Comparison of ENCODE assay signal across 8 cellular contexts in the genomic region with DNA sequence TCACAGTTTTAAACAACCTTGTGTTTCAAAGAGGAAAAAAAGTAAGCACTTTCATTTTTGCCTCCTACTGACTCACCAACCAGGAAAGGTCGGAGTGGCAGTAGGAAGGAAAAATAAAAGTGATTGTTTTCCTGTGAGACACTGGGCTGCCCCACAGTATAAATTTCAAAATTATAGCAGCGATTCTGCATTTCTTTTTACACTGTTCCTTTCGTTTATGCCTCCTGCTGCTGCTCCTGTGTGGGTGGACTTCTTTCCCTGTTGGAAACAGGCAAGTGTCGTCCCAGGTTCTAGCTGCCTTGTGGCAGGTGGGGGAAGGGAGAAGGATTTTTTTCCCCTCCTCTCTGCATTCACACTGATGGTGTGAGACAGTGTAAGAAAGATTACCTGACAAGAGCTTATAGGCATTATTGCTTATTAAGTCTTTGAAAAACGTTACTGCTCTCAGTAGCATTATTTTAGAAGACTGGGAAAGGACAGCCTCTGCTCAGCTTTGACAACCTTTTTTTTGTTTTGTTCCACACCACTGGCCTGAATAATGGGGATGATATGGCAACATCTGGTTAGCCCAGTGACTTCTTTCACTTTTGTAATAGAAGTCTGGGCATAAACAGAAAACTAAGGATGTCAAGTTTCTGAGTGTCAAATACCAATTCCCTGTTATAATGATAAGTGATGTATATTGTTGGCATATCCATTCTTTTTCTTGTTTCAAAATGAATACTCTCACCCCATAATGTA.
DNase-seq lines count a peak whose midpoint lies in the region; ATAC-seq and TF ChIP-seq lines count a peak whose summit lies in the region.

No MANE protein-coding gene starts in this region.

- H3K4me2 ChIP-seq in SK-N-SH (no peak overlapping the region; the same call in 1 of the 2 replicates), PC-3 (ENCODE audit: low read length) (peak overlapping the region; percentile 83)

- POLR2A ChIA-PET in SK-N-SH (lab: Yijun Ruan, JAX) (no interaction called here), PC-3 (lab: Charles Lee; ENCODE audit: unreplicated experiment) (no interaction called here)

- H3F3A ChIP-seq in SK-N-SH (replicated peaks; ENCODE audit: insufficient read depth) = peaks cover 13% of the 10 kb centered on the region
- no peaks in the 10 kb centered on the region for H3F3A ChIP-seq in PC-3 (ENCODE audit: low read length, unreplicated experiment)

- H3K27me3 ChIP-seq in SK-N-SH (ENCODE audit: insufficient read depth) = no peaks in the 10 kb centered on the region
- no peaks in the 10 kb centered on the region for H3K27me3 ChIP-seq in PC-3 (ENCODE audit: low read length)
- H3K27me3 ChIP-seq in spleen (replicated peaks in 1 of 7) = no peaks in the 10 kb centered on the region
- H3K27me3 ChIP-seq in tibial nerve = no peaks in the 10 kb centered on the region

- no TSS peak for BruUV-seq in PC-3 (replicated peaks; lab: Mats Ljungman, UMichigan)

- no peak for TF ChIP-seq RAD21 in SK-N-SH (IDR thresholded peaks at IDR 0.05; ENCODE audit: low read length)

- peaks cover 5 to 10% of the 10 kb centered on the region in 2 experiments; a peak in 3 of 4 replicates for H3K4me1 ChIP-seq in SK-N-SH (ENCODE audit: control insufficient read depth in 1 of 2, insufficient read depth in 2 of 2, low read depth in 1 of 2, low read length in 1 of 2)
- peaks cover 15% of the 10 kb centered on the region for H3K4me1 ChIP-seq in PC-3 (ENCODE audit: insufficient read depth, low read length)
- H3K4me1 ChIP-seq in spleen = peaks cover 11 to 53% (median 34%) of the 10 kb centered on the region in 6 donors
- H3K4me1 ChIP-seq in tibial nerve = peaks cover 0 to 15% (median 8%) of the 10 kb centered on the region in 4 donors

- H3K9me2 ChIP-seq in SK-N-SH = no peaks in the 10 kb centered on the region
- H3K9me2 ChIP-seq in PC-3 (replicated peaks; ENCODE audit: low read length) = no peaks in the 10 kb centered on the region

- H3K27ac ChIP-seq in SK-N-SH (ENCODE audit: low read depth in 2 of 2, low read length in 1 of 2) = peak overlapping the region in 1 of 2 experiments; percentile 13; a peak in 1 of 4 replicates
- peak overlapping the region; percentile 47 for H3K27ac ChIP-seq in PC-3 (ENCODE audit: low read length)
- peak overlapping the region in 5 of 8 donors; percentile 26 to 66 (median 49) for H3K27ac ChIP-seq in spleen
- peak overlapping the region in 2 of 4 donors; percentile 7 to 38 for H3K27ac ChIP-seq in tibial nerve

- H2AFZ ChIP-seq in SK-N-SH (ENCODE audit: low read depth) (no peak overlapping the region), PC-3 (ENCODE audit: low read length) (peak overlapping the region; percentile 48; the same call in 1 of the 2 replicates)

- H4K20me1 ChIP-seq in SK-N-SH (ENCODE audit: insufficient read depth) (peaks cover 22% of the 10 kb centered on the region), PC-3 (ENCODE audit: low read length) (no peaks in the 10 kb centered on the region)

- ATAC-seq in SK-N-SH treated with all-trans-retinoic acid at 6 μM for 48 hours (peak; percentile 37), PC-3 (peak; percentile 74), GM21717 (IDR thresholded peaks at IDR 0.05; ENCODE audit: unreplicated experiment) (no peak)

- no peak overlapping the region for H3K9ac ChIP-seq in SK-N-SH
- H3K9ac ChIP-seq in PC-3 (ENCODE audit: low read length) = no peak overlapping the region

- WGBS in SK-N-SH (ENCODE audit: low lambda C conversion rate) = 64% methylated on average over 5 of the region's 5 CpGs
- WGBS in spleen, 5 donors = 12 to 26% (median 22%) methylated on average over 5 of the region's 5 CpGs
- WGBS in tibial nerve, 2 donors = 10 to 15% methylated on average over 5 of the region's 5 CpGs

- H3K9me3 ChIP-seq in SK-N-SH (0 out of 2 replicates have a peak, but pooled peaks cover 8% of the 10 kb centered on the region), PC-3 (ENCODE audit: low read length) (no peaks in the 10 kb centered on the region), spleen (peaks cover 0 to 12% (median 0%) of the 10 kb centered on the region in 8 donors), tibial nerve (no peaks in the 10 kb centered on the region)

- no peak for TF ChIP-seq EP300 in SK-N-SH (IDR thresholded peaks at IDR 0.05; ENCODE audit: borderline replicate concordance in 1 of 2, low read depth in 1 of 2, low read length in 1 of 2)
- no peak for TF ChIP-seq EP300 in tibial nerve (IDR thresholded peaks at IDR 0.05)

- TF ChIP-seq CTCF in SK-N-SH (IDR thresholded peaks at IDR 0.05) (no peak), PC-3 (conservative IDR thresholded peaks at IDR 0.05; ENCODE audit: low read depth, low read length) (no peak), foreskin fibroblast (IDR thresholded peaks at IDR 0.05; ENCODE audit: low read depth, low read length) (no peak), spleen (IDR thresholded peaks at IDR 0.05 in 8 of 11, conservative IDR thresholded peaks at IDR 0.05 in 3 of 11) (no peak), tibial nerve (IDR thresholded peaks at IDR 0.05) (no peak)

- DNase-seq in SK-N-SH (no peak), PC-3 (peak; percentile 43), foreskin fibroblast (peak; percentile 16 to 53), spleen (no peak), tibial nerve (ENCODE audit: low spot score in 2 of 2) (no peak), NCI-H2107 (lab: John Stamatoyannopoulos, UW) (no peak)

- intact Hi-C loops in PC-3 (cut with micrococcal nuclease) (no loop called here), spleen (cut with DNase I; ENCODE audit: low total_unique reads) (no loop called here)

- H3K36me3 ChIP-seq in SK-N-SH (replicated peaks in 1 of 2; ENCODE audit: control insufficient read depth in 1 of 2, insufficient read depth in 2 of 2, low read length in 1 of 2) (peaks cover 61 to 72% of the 10 kb centered on the region in 2 experiments), PC-3 (ENCODE audit: low read depth, low read length) (no peaks in the 10 kb centered on the region; the same call in 1 of the 2 replicates), spleen (peaks cover 0 to 12% (median 0%) of the 10 kb centered on the region in 6 donors), tibial nerve (peaks cover 0 to 19% (median 0%) of the 10 kb centered on the region in 3 donors)

- peak overlapping the region in 1 of 2 experiments; percentile 5; a peak in 1 of 4 replicates for H3K4me3 ChIP-seq in SK-N-SH (ENCODE audit: low read depth in 2 of 2, low read length in 1 of 2)
- H3K4me3 ChIP-seq in PC-3 (ENCODE audit: low read length) = peak overlapping the region; percentile 61
- peak overlapping the region; percentile 14 to 25 for H3K4me3 ChIP-seq in foreskin fibroblast (ENCODE audit: low read depth in 1 of 2, low read length in 2 of 2)
- peak overlapping the region in 3 of 8 donors; percentile 10 to 35 (median 25) for H3K4me3 ChIP-seq in spleen
- H3K4me3 ChIP-seq in tibial nerve = no peak overlapping the region

- H3K79me2 ChIP-seq in SK-N-SH (ENCODE audit: insufficient read depth) = peaks cover 99% of the 10 kb centered on the region
- peaks cover 24% of the 10 kb centered on the region; the same call in 1 of the 2 replicates for H3K79me2 ChIP-seq in PC-3 (ENCODE audit: low read length)

- TF ChIP-seq POLR2A in spleen (IDR thresholded peaks at IDR 0.05) = no peak
- no peak for TF ChIP-seq POLR2A in tibial nerve (IDR thresholded peaks at IDR 0.05)

- CTCF ChIA-PET in SK-N-SH (lab: Yijun Ruan, JAX) (interaction anchor here (1.0 kb wide), 1 partner anchor 21 kb away, joined by 3 read pairs; no protein-coding TSS in a partner anchor), PC-3 (lab: Charles Lee) (no interaction called here)

TF ChIP-seq in SK-N-SH treated with all-trans-retinoic acid at 6 μM for 48 hours, 23 proteins besides CTCF, POLR2A, EP300 and RAD21:
- TF ChIP-seq RARB (CRISPR knock-in tag; IDR thresholded peaks at IDR 0.05) (no peak), ZC3H10 (CRISPR knock-in tag; IDR thresholded peaks at IDR 0.05) (0 out of 2 replicates have a peak, but pooled peaks have one; percentile 32), ZFP30 (CRISPR knock-in tag; IDR thresholded peaks at IDR 0.05) (no peak)
TF ChIP-seq in SK-N-SH treated with all-trans-retinoic acid at 6 μM for 48 hours: peak in this region for 1.

TF ChIP-seq in SK-N-SH, 30 proteins besides CTCF, POLR2A, EP300 and RAD21 (continues in another document):
- no peak for TF ChIP-seq MXI1 (IDR thresholded peaks at IDR 0.05; ENCODE audit: low read depth, low read length)
- TF ChIP-seq FOSL2 (IDR thresholded peaks at IDR 0.05; ENCODE audit: borderline replicate concordance, low read depth) = no peak
- TF ChIP-seq TCF12 (IDR thresholded peaks at IDR 0.05) = no peak
- no peak for TF ChIP-seq GABPA (IDR thresholded peaks at IDR 0.05; ENCODE audit: low read depth)
- no peak for TF ChIP-seq MAX (IDR thresholded peaks at IDR 0.05; ENCODE audit: low read depth)
- no peak for TF ChIP-seq SIN3A (IDR thresholded peaks at IDR 0.05; ENCODE audit: borderline replicate concordance, low read depth, low read length)
- no peak for TF ChIP-seq GATA2 (CRISPR knock-in tag; IDR thresholded peaks at IDR 0.05)
- TF ChIP-seq ZBTB33 (IDR thresholded peaks at IDR 0.05; ENCODE audit: borderline replicate concordance, low read depth) = no peak
- no peak for TF ChIP-seq EZH2phosphoT487 (IDR thresholded peaks at IDR 0.05; ENCODE audit: borderline replicate concordance, low read depth)
- no peak for TF ChIP-seq CHD2 (IDR thresholded peaks at IDR 0.05; ENCODE audit: low read length, partially characterized antibody)
- TF ChIP-seq SMC3 (IDR thresholded peaks at IDR 0.05; ENCODE audit: low read depth, low read length) = no peak

Comparison
In these comparisons a context has a peak if more than half of its experiments do, and no peak if none do; other contexts are left out.
1. DNase-seq: peak in PC-3 (single experiment) and foreskin fibroblast (2 of 2); none in SK-N-SH (single experiment), spleen (single experiment), tibial nerve (0 of 2) and NCI-H2107 (single experiment).
2. H3K4me3 ChIP-seq: peak in PC-3 (single experiment) and foreskin fibroblast (2 of 2); none in tibial nerve (0 of 4).